ENCODE assay signal across 2 cellular contexts in genomic region chr4:26867914-26868684, GRCh38.
TF ChIP-seq lines count a peak whose summit lies in the region.

No MANE protein-coding gene starts in this region.

TF ChIP-seq in liver, 16 proteins besides CTCF, POLR2A, EP300 and RAD21:
- peak; percentile 24 for TF ChIP-seq YY1 (IDR thresholded peaks at IDR 0.05)
- TF ChIP-seq FOXA1 (IDR thresholded peaks at IDR 0.05): no peak

TF ChIP-seq in HepG2, 621 proteins besides CTCF, POLR2A, EP300 and RAD21:
- TF ChIP-seq ZSCAN9 (CRISPR knock-in tag; IDR thresholded peaks at IDR 0.05; ENCODE audit: borderline replicate concordance) (no peak), ZNF564 (CRISPR knock-in tag; IDR thresholded peaks at IDR 0.05) (no peak)
TF ChIP-seq in HepG2: peak in this region for 0.
